ENCODE assay signal across 16 cellular contexts in the genomic region with DNA sequence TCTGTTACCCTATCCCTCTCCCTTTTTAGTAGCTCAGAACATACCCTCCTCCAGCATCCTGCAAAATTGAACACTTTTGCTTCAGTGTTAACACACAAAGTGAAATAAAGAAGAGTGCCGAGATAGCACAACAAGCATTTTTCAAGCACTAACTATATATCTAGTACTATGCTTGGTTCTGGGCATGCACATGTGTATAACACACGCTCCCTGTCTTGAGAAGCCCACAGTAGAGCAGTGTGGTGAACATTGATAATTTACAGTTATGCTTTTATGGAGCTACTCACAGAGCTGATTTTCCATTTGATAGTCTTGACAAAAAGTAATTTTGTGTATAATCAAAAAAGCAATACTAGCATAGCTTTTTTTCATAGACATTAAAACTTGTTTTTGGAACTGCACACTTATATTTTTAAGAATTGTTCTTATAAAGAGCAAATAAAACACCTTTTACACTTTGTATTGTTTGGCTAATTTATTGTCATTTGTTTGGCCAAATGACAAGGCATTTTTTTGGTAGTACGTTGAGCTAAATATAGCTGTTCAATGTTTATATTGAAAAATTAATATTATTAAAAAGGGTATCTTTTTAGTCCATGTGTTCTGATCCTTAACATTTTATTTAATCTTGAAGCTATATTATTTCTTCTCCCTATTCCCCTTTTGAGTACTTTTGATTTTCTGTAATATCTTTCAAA. TPM values are rescaled to one million over a fixed set of nuclear protein-coding genes. Genes with fewer than 3 reads are reported as not detected.
DNase-seq lines count a peak whose midpoint lies in the region; ATAC-seq and TF ChIP-seq lines count a peak whose summit lies in the region.
"Had no signal": no experiment of that assay in that cellular context is flagged by ENCODE, and none has a peak within 500 bp of the region (broad histone marks: within the 10 kb centered on the region; RNA-seq: fewer than 3 reads in every experiment).

No MANE protein-coding gene starts in this region.

- no peaks in the 10 kb centered on the region for H3K9me2 ChIP-seq in Loucy (replicated peaks; ENCODE audit: low read depth, low read length)

- peak overlapping the region; percentile 51 for H3K4me3 Mint-ChIP-seq in activated CD4-positive, alpha-beta memory T cell treated with anti-CD3 and anti-CD28 coated beads, Interleukin-2, amount 10 ng/mL, durations not matched to agents 7 days and 5 days
- H3K4me3 Mint-ChIP-seq in activated CD4-positive, alpha-beta memory T cell treated with anti-CD3 and anti-CD28 coated beads for 36 hours, result no peak overlapping the region
- peak overlapping the region; percentile 87 for H3K4me3 Mint-ChIP-seq in activated naive CD8-positive, alpha-beta T cell treated with anti-CD3 and anti-CD28 coated beads, Interleukin-2, amount 10 ng/mL, durations not matched to agents 7 days and 5 days

- H3K79me2 ChIP-seq in Loucy (ENCODE audit: insufficient read depth, low read length), result peaks cover 74% of the 10 kb centered on the region

- peaks cover 38% of the 10 kb centered on the region for H3K36me3 Mint-ChIP-seq in activated CD4-positive, alpha-beta memory T cell treated with anti-CD3 and anti-CD28 coated beads, Interleukin-2, amount 10 ng/mL, durations not matched to agents 7 days and 5 days (ENCODE audit: low read depth)
- peaks cover 9% of the 10 kb centered on the region for H3K36me3 Mint-ChIP-seq in activated CD4-positive, alpha-beta memory T cell treated with anti-CD3 and anti-CD28 coated beads for 36 hours
- peaks cover 41% of the 10 kb centered on the region for H3K36me3 Mint-ChIP-seq in activated naive CD8-positive, alpha-beta T cell treated with anti-CD3 and anti-CD28 coated beads, Interleukin-2, amount 10 ng/mL, durations not matched to agents 7 days and 5 days

- H3F3A ChIP-seq in Loucy (ENCODE audit: low read depth), result no peaks in the 10 kb centered on the region

- peak overlapping the region; percentile 43 for H3K27ac ChIP-seq in neutrophil
- H3K27ac ChIP-seq: adrenal gland had no signal

- CTCF ChIA-PET in activated CD4-positive, alpha-beta memory T cell treated with anti-CD3 and anti-CD28 coated beads, Interleukin-2, amount 10 ng/mL, durations not matched to agents 7 days and 5 days (lab: Charles Lee), result interaction anchor here (1.1 to 2.4 kb wide), 4 partner anchors 13 to 318 kb away, joined by 3 to 13 read pairs (median 5); a partner anchor contains a TSS
- CTCF ChIA-PET in activated CD4-positive, alpha-beta memory T cell treated with anti-CD3 and anti-CD28 coated beads for 36 hours (lab: Charles Lee), result interaction anchor here (0.6 to 1.1 kb wide), 4 partner anchors 13 to 23 kb away, joined by 3 to 5 read pairs (median 4); no protein-coding TSS in a partner anchor

- no peak for DNase-seq in activated CD4-positive, alpha-beta memory T cell treated with anti-CD3 and anti-CD28 coated beads, Interleukin-2, amount 10 ng/mL, durations not matched to agents 7 days and 5 days
- DNase-seq in activated CD4-positive, alpha-beta memory T cell treated with anti-CD3 and anti-CD28 coated beads for 36 hours, result no peak
- DNase-seq in activated naive CD8-positive, alpha-beta T cell treated with anti-CD3 and anti-CD28 coated beads, Interleukin-2, amount 10 ng/mL, durations not matched to agents 7 days and 5 days, result no peak
- no peak for DNase-seq in foreskin melanocyte
- DNase-seq in left ventricle myocardium superior, result no peak
- DNase-seq: ACHN, adrenal gland, DMS79 treated with DMSO at 0.1 percent for 48 hours, mesenchymal stem cell, NCI-H1436 treated with DMSO at 0.1 percent for 48 hours, NCI-H69, posterior cingulate gyrus had no signal

- intact Hi-C loops in activated CD4-positive, alpha-beta memory T cell treated with anti-CD3 and anti-CD28 coated beads for 36 hours (cut with micrococcal nuclease), result loop anchor here (2.0 kb wide), 1 partner anchor 40 kb away; a partner anchor contains a TSS
- intact Hi-C loops in left ventricle myocardium superior (cut with micrococcal nuclease), result no loop called here

- H3K4me1 ChIP-seq in Loucy (ENCODE audit: insufficient read depth, low read length, poor library complexity, severe bottlenecking) (peaks cover 49% of the 10 kb centered on the region), neutrophil (ENCODE audit: control insufficient read depth in 1 of 2, insufficient read depth in 1 of 2, low read depth in 1 of 2, low read length in 1 of 2) (peaks cover 60 to 61% of the 10 kb centered on the region in 2 experiments)
- H3K4me1 ChIP-seq: HAP-1 had no signal

- H3K27me3 ChIP-seq in Loucy (ENCODE audit: insufficient read depth, low read length, poor library complexity, severe bottlenecking) (no peaks in the 10 kb centered on the region), neutrophil (no peaks in the 10 kb centered on the region)
- H3K27me3 ChIP-seq: adrenal gland had no signal

- H2AFZ ChIP-seq in Loucy (ENCODE audit: low read length), result no peak overlapping the region

- H3K4me3 ChIP-seq in Loucy (ENCODE audit: low read length, poor library complexity, severe bottlenecking) (peak overlapping the region; percentile 33), neutrophil (ENCODE audit: low read depth in 1 of 2, low read length in 1 of 2) (no peak overlapping the region)
- H3K4me3 ChIP-seq: adrenal gland, HAP-1 had no signal

- peaks cover 19% of the 10 kb centered on the region for H4K20me1 ChIP-seq in Loucy (ENCODE audit: insufficient read depth, low read length, poor library complexity, severe bottlenecking)

- H3K36me3 ChIP-seq in Loucy (ENCODE audit: insufficient read depth, low read length), result peaks cover 23% of the 10 kb centered on the region; the same call in 1 of the 2 replicates
- peaks cover 4% of the 10 kb centered on the region for H3K36me3 ChIP-seq in neutrophil
- H3K36me3 ChIP-seq: adrenal gland, HAP-1 had no signal

- H3K9me3 ChIP-seq in Loucy (ENCODE audit: insufficient read depth, low read depth, low read length) (no peaks in the 10 kb centered on the region), neutrophil (no peaks in the 10 kb centered on the region)
- H3K9me3 ChIP-seq: adrenal gland, HAP-1 had no signal

- peak overlapping the region; percentile 36 for H3K9ac ChIP-seq in Loucy (ENCODE audit: low read depth, low read length, poor library complexity, severe bottlenecking)

- TF ChIP-seq CTCF in Loucy (conservative IDR thresholded peaks at IDR 0.05; ENCODE audit: low read length) (no peak), neutrophil (IDR thresholded peaks at IDR 0.05) (no peak)

- H3K27me3 Mint-ChIP-seq in activated CD4-positive, alpha-beta memory T cell treated with anti-CD3 and anti-CD28 coated beads, Interleukin-2, amount 10 ng/mL, durations not matched to agents 7 days and 5 days, result no peaks in the 10 kb centered on the region
- no peaks in the 10 kb centered on the region for H3K27me3 Mint-ChIP-seq in activated CD4-positive, alpha-beta memory T cell treated with anti-CD3 and anti-CD28 coated beads for 36 hours
- no peaks in the 10 kb centered on the region for H3K27me3 Mint-ChIP-seq in activated naive CD8-positive, alpha-beta T cell treated with anti-CD3 and anti-CD28 coated beads, Interleukin-2, amount 10 ng/mL, durations not matched to agents 7 days and 5 days

- peak overlapping the region; percentile 87 for H3K27ac Mint-ChIP-seq in activated CD4-positive, alpha-beta memory T cell treated with anti-CD3 and anti-CD28 coated beads, Interleukin-2, amount 10 ng/mL, durations not matched to agents 7 days and 5 days
- H3K27ac Mint-ChIP-seq in activated CD4-positive, alpha-beta memory T cell treated with anti-CD3 and anti-CD28 coated beads for 36 hours, result no peak overlapping the region
- H3K27ac Mint-ChIP-seq in activated naive CD8-positive, alpha-beta T cell treated with anti-CD3 and anti-CD28 coated beads, Interleukin-2, amount 10 ng/mL, durations not matched to agents 7 days and 5 days, result peak overlapping the region; percentile 90

- ATAC-seq in activated naive CD8-positive, alpha-beta T cell treated with anti-CD3 and anti-CD28 coated beads, Interleukin-2, amount 10 ng/mL, durations not matched to agents 7 days and 5 days (ENCODE audit: low read depth), result peak; percentile 46
- no peak for ATAC-seq in GM19463 (IDR thresholded peaks at IDR 0.05; ENCODE audit: unreplicated experiment)
- no peak for ATAC-seq in left ventricle myocardium superior

- H3K9me3 Mint-ChIP-seq in activated CD4-positive, alpha-beta memory T cell treated with anti-CD3 and anti-CD28 coated beads, Interleukin-2, amount 10 ng/mL, durations not matched to agents 7 days and 5 days, result no peaks in the 10 kb centered on the region
- H3K9me3 Mint-ChIP-seq in activated CD4-positive, alpha-beta memory T cell treated with anti-CD3 and anti-CD28 coated beads for 36 hours, result no peaks in the 10 kb centered on the region
- H3K9me3 Mint-ChIP-seq in activated naive CD8-positive, alpha-beta T cell treated with anti-CD3 and anti-CD28 coated beads, Interleukin-2, amount 10 ng/mL, durations not matched to agents 7 days and 5 days, result peaks cover 1% of the 10 kb centered on the region

- peak overlapping the region; percentile 62 for H3K4me2 ChIP-seq in Loucy (ENCODE audit: low read depth, low read length, poor library complexity, severe bottlenecking)

- peaks cover 44% of the 10 kb centered on the region for H3K4me1 Mint-ChIP-seq in activated CD4-positive, alpha-beta memory T cell treated with anti-CD3 and anti-CD28 coated beads, Interleukin-2, amount 10 ng/mL, durations not matched to agents 7 days and 5 days
- peaks cover 50% of the 10 kb centered on the region for H3K4me1 Mint-ChIP-seq in activated CD4-positive, alpha-beta memory T cell treated with anti-CD3 and anti-CD28 coated beads for 36 hours (ENCODE audit: low read depth)
- peaks cover 30% of the 10 kb centered on the region for H3K4me1 Mint-ChIP-seq in activated naive CD8-positive, alpha-beta T cell treated with anti-CD3 and anti-CD28 coated beads, Interleukin-2, amount 10 ng/mL, durations not matched to agents 7 days and 5 days

- POLR2A ChIA-PET in activated CD4-positive, alpha-beta memory T cell treated with anti-CD3 and anti-CD28 coated beads, Interleukin-2, amount 10 ng/mL, durations not matched to agents 7 days and 5 days (lab: Charles Lee), result interaction anchor here (0.6 to 3.1 kb wide), 6 partner anchors 12 to 40 kb away, joined by 3 to 21 read pairs (median 4); a partner anchor contains a TSS
- POLR2A ChIA-PET in activated CD4-positive, alpha-beta memory T cell treated with anti-CD3 and anti-CD28 coated beads for 36 hours (lab: Charles Lee), result no interaction called here
- POLR2A ChIA-PET in activated naive CD8-positive, alpha-beta T cell treated with anti-CD3 and anti-CD28 coated beads, Interleukin-2, amount 10 ng/mL, durations not matched to agents 7 days and 5 days (lab: Charles Lee), result interaction anchor here (1.2 to 2.9 kb wide), 3 partner anchors 23 to 40 kb away, joined by 3 to 20 read pairs (median 5); a partner anchor contains a TSS

RNA-seq across cellular contexts. Expression of a gene that starts 39.7 kb away (rescaled TPM):
- 10 to 100 TPM; 32.0 to 35.4 TPM for total RNA-seq in activated CD4-positive, alpha-beta memory T cell treated with anti-CD3 and anti-CD28 coated beads, Interleukin-2, amount 10 ng/mL, durations not matched to agents 7 days and 5 days
- 10 to 100 TPM; 16.5 to 19.5 TPM for total RNA-seq in activated CD4-positive, alpha-beta memory T cell treated with anti-CD3 and anti-CD28 coated beads for 36 hours
- 10 to 100 TPM; 46.0 to 49.6 TPM for total RNA-seq in activated naive CD8-positive, alpha-beta T cell treated with anti-CD3 and anti-CD28 coated beads, Interleukin-2, amount 10 ng/mL, durations not matched to agents 7 days and 5 days
- 16.8 TPM for total RNA-seq in left ventricle myocardium superior
